23 cellular contexts compared by ENCODE assay signal in the genomic region with DNA sequence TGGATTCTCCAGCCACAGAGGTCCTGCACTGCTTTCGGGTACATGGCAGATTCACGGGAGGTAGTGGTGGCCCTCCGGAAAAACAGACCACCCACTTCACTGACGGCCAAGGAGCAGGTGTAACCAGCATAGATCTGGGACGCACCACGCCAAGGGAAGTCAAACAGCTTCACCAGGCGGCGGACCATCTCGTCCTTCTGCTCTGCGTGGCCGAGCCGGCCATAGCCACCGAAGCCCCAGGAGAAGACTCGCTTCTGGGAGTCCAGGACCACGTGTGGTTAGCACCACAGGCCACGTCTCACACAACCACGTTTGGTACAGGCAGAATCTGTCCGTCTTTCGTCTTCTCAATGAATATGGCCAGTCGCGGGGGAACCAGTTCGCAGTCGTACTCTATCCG.
"Had no signal": no experiment of that assay in that cellular context is flagged by ENCODE, and none has a peak within 500 bp of the region (broad histone marks: within the 10 kb centered on the region; RNA-seq: fewer than 3 reads in every experiment).

No MANE protein-coding gene starts in this region.

- H3K4me2 ChIP-seq: hepatocyte had no signal

- H3K36me3 ChIP-seq: esophagus muscularis mucosa, gastroesophageal sphincter, heart left ventricle, left lung, lower lobe of right lung had no signal

- ATAC-seq: foreskin keratinocyte, gastroesophageal sphincter, heart left ventricle, left cardiac atrium, left lung, left ventricle myocardium superior, lower lobe of right lung, mucosa of descending colon had no signal

- H3K36me3 Mint-ChIP-seq: mesothelial cell of epicardium, naive B cell had no signal

- H2AFZ ChIP-seq: hepatocyte had no signal

- H3K27ac Mint-ChIP-seq: mesothelial cell of epicardium, naive B cell had no signal

- H3K9me3 ChIP-seq: esophagus muscularis mucosa, gastroesophageal sphincter, lower lobe of right lung had no signal

- H3K27ac ChIP-seq: coronary artery, dorsolateral prefrontal cortex, esophagus muscularis mucosa, foreskin keratinocyte, gastroesophageal sphincter, heart left ventricle, hepatocyte, left lung, lower lobe of right lung had no signal

- H3K79me2 ChIP-seq: hepatocyte had no signal

- H3K4me1 Mint-ChIP-seq: mesothelial cell of epicardium, naive B cell had no signal

- H3K4me3 ChIP-seq: coronary artery, dorsolateral prefrontal cortex, esophagus muscularis mucosa, gastroesophageal sphincter, heart left ventricle, hepatocyte, left lung, lower lobe of right lung, mucosa of descending colon had no signal

- H3K27me3 ChIP-seq: esophagus muscularis mucosa, gastroesophageal sphincter, heart left ventricle, hepatocyte, left lung had no signal

- FAIRE-seq: colon, endothelial cell of umbilical vein, frontal cortex, islet of Langerhans, keratinocyte had no signal

- H3K4me3 Mint-ChIP-seq: mesothelial cell of epicardium had no signal

- H3K4me1 ChIP-seq: heart left ventricle, left lung, lower lobe of right lung had no signal

- DNase-seq: dermis blood vessel endothelial cell; dorsolateral prefrontal cortex; effector CD4-positive, alpha-beta T cell; effector memory CD4-positive, alpha-beta T cell; foreskin keratinocyte; heart left ventricle; left cardiac atrium; left lung; left ventricle myocardium superior; lower lobe of right lung; mesenchymal stem cell; mucosa of descending colon; naive B cell had no signal
